34 cellular contexts compared by ENCODE assay signal in genomic region chr14:92884410-92884809, GRCh38. TPM values are rescaled to one million over a fixed set of nuclear protein-coding genes. Genes with fewer than 3 reads are reported as not detected.
"Had no signal": no experiment of that assay in that cellular context is flagged by ENCODE, and none has a peak within 500 bp of the region (broad histone marks: within the 10 kb centered on the region; RNA-seq: fewer than 3 reads in every experiment).

No MANE protein-coding gene starts in this region.

- H3K27ac Mint-ChIP-seq: activated B cell treated with CpG ODN at 0.5 μM for 24 hours; activated CD4-positive, alpha-beta memory T cell treated with anti-CD3 and anti-CD28 coated beads for 36 hours; activated CD4-positive, alpha-beta T cell treated with anti-CD3 and anti-CD28 coated beads, Interleukin-2, amount 10 ng/mL, durations not matched to agents 24 days and 14 days; activated CD8-positive, alpha-beta memory T cell treated with anti-CD3 and anti-CD28 coated beads, Interleukin-2, amount 10 ng/mL, durations not matched to agents 7 days and 5 days; activated CD8-positive, alpha-beta T cell treated with anti-CD3 and anti-CD28 coated beads, Interleukin-2, amount 10 ng/mL, durations not matched to agents 7 days and 5 days; activated naive CD4-positive, alpha-beta T cell treated with anti-CD3 and anti-CD28 coated beads for 36 hours; activated naive CD4-positive, alpha-beta T cell treated with anti-CD3 and anti-CD28 coated beads, Interleukin-2, amount 50 U/mL, for 24 hours; activated naive CD8-positive, alpha-beta T cell treated with anti-CD3 and anti-CD28 coated beads for 36 hours; activated naive CD8-positive, alpha-beta T cell treated with anti-CD3 and anti-CD28 coated beads, Interleukin-2, amount 50 U/mL, for 24 hours; activated T-helper 1 cell treated with anti-CD3 and anti-CD28 coated beads, Interleukin-12 subunit alpha, Interleukin-12 subunit beta, Interleukin-2, Interleukin-4 antibody, amounts not matched to agents 30 ng/mL and 10 ng/mL and 1 ng/mL, durations not matched to agents 14 hours and 24 hours and 36 hours; activated T-helper 2 cell treated with anti-CD3 and anti-CD28 coated beads, Interferon-gamma antibody, Interleukin-2, Interleukin-4, amounts not matched to agents 10 μg/mL and 5 μg/mL and 100 μg/mL, durations not matched to agents 14 hours and 24 hours and 36 hours; effector memory CD8-positive, alpha-beta T cell had no signal

- DNase-seq: activated B cell treated with CpG ODN at 0.5 μM for 24 hours; activated CD4-positive, alpha-beta memory T cell treated with anti-CD3 and anti-CD28 coated beads for 36 hours; activated CD4-positive, alpha-beta T cell treated with anti-CD3 and anti-CD28 coated beads, Interleukin-2, amount 10 ng/mL, durations not matched to agents 24 days and 14 days; activated CD8-positive, alpha-beta memory T cell treated with anti-CD3 and anti-CD28 coated beads, Interleukin-2, amount 10 ng/mL, durations not matched to agents 7 days and 5 days; activated CD8-positive, alpha-beta memory T cell treated with anti-CD3 and anti-CD28 coated beads, Interleukin-2, amount 50 U/mL, for 4 hours; activated CD8-positive, alpha-beta T cell treated with anti-CD3 and anti-CD28 coated beads, Interleukin-2, amount 10 ng/mL, durations not matched to agents 7 days and 5 days; activated effector memory CD4-positive, alpha-beta T cell treated with anti-CD3 and anti-CD28 coated beads, Interleukin-2, amount 50 U/mL, for 16 hours; activated naive CD4-positive, alpha-beta T cell treated with anti-CD3 and anti-CD28 coated beads for 36 hours; activated naive CD8-positive, alpha-beta T cell treated with anti-CD3 and anti-CD28 coated beads for 36 hours; activated naive CD8-positive, alpha-beta T cell treated with anti-CD3 and anti-CD28 coated beads, Interleukin-2, amount 50 U/mL, for 24 hours; activated T-cell treated with anti-CD3 and anti-CD28 coated beads, Interleukin-2, amount 50 U/mL, for 1 hour; activated T-cell treated with anti-CD3 and anti-CD28 coated beads, Interleukin-2, amount 50 U/mL, for 48 hours; adrenal gland; amygdala; aorta; body of pancreas; caudate nucleus; cortex of kidney; dermis blood vessel endothelial cell; effector CD4-positive, alpha-beta T cell; effector memory CD8-positive, alpha-beta T cell; erythroblast; foreskin keratinocyte; gastrocnemius medialis; glutamatergic neuron; heart left ventricle; T-helper 2 cell had no signal

- H3K9me3 Mint-ChIP-seq: activated B cell treated with CpG ODN at 0.5 μM for 24 hours; activated CD4-positive, alpha-beta memory T cell treated with anti-CD3 and anti-CD28 coated beads for 36 hours; activated naive CD4-positive, alpha-beta T cell treated with anti-CD3 and anti-CD28 coated beads for 36 hours; activated naive CD4-positive, alpha-beta T cell treated with anti-CD3 and anti-CD28 coated beads, Interleukin-2, amount 50 U/mL, for 24 hours; activated naive CD8-positive, alpha-beta T cell treated with anti-CD3 and anti-CD28 coated beads for 36 hours; activated naive CD8-positive, alpha-beta T cell treated with anti-CD3 and anti-CD28 coated beads, Interleukin-2, amount 50 U/mL, for 24 hours; activated T-helper 1 cell treated with anti-CD3 and anti-CD28 coated beads, Interleukin-12 subunit alpha, Interleukin-12 subunit beta, Interleukin-2, Interleukin-4 antibody, amounts not matched to agents 30 ng/mL and 10 ng/mL and 1 ng/mL, durations not matched to agents 14 hours and 24 hours and 36 hours; effector memory CD8-positive, alpha-beta T cell had no signal

- H3K36me3 Mint-ChIP-seq: activated CD4-positive, alpha-beta memory T cell treated with anti-CD3 and anti-CD28 coated beads for 36 hours; activated CD8-positive, alpha-beta memory T cell treated with anti-CD3 and anti-CD28 coated beads, Interleukin-2, amount 10 ng/mL, durations not matched to agents 7 days and 5 days; activated naive CD4-positive, alpha-beta T cell treated with anti-CD3 and anti-CD28 coated beads, Interleukin-2, amount 50 U/mL, for 24 hours; activated naive CD8-positive, alpha-beta T cell treated with anti-CD3 and anti-CD28 coated beads for 36 hours had no signal

- ATAC-seq: activated CD4-positive, CD25-positive, alpha-beta regulatory T cell treated with anti-CD3 and anti-CD28 coated beads, Interleukin-2, amount 50 U/mL, for 24 hours; activated CD8-positive, alpha-beta memory T cell treated with anti-CD3 and anti-CD28 coated beads, Interleukin-2, amount 10 ng/mL, durations not matched to agents 7 days and 5 days; activated CD8-positive, alpha-beta T cell treated with anti-CD3 and anti-CD28 coated beads, Interleukin-2, amount 10 ng/mL, durations not matched to agents 7 days and 5 days; activated naive CD8-positive, alpha-beta T cell treated with anti-CD3 and anti-CD28 coated beads, Interleukin-2, amount 50 U/mL, for 24 hours; body of pancreas; effector memory CD8-positive, alpha-beta T cell; foreskin keratinocyte; gastrocnemius medialis; heart left ventricle had no signal

- H3K4me1 Mint-ChIP-seq: activated B cell treated with CpG ODN at 0.5 μM for 24 hours; activated CD8-positive, alpha-beta memory T cell treated with anti-CD3 and anti-CD28 coated beads, Interleukin-2, amount 10 ng/mL, durations not matched to agents 7 days and 5 days; activated naive CD4-positive, alpha-beta T cell treated with anti-CD3 and anti-CD28 coated beads, Interleukin-2, amount 50 U/mL, for 24 hours; activated naive CD8-positive, alpha-beta T cell treated with anti-CD3 and anti-CD28 coated beads for 36 hours had no signal

- H3K4me3 Mint-ChIP-seq: activated B cell treated with CpG ODN at 0.5 μM for 24 hours; activated CD4-positive, alpha-beta memory T cell treated with anti-CD3 and anti-CD28 coated beads for 36 hours; activated CD4-positive, alpha-beta T cell treated with anti-CD3 and anti-CD28 coated beads, Interleukin-2, amount 10 ng/mL, durations not matched to agents 24 days and 14 days; activated CD8-positive, alpha-beta memory T cell treated with anti-CD3 and anti-CD28 coated beads, Interleukin-2, amount 10 ng/mL, durations not matched to agents 7 days and 5 days; activated CD8-positive, alpha-beta T cell treated with anti-CD3 and anti-CD28 coated beads, Interleukin-2, amount 10 ng/mL, durations not matched to agents 7 days and 5 days; activated naive CD4-positive, alpha-beta T cell treated with anti-CD3 and anti-CD28 coated beads for 36 hours; activated naive CD4-positive, alpha-beta T cell treated with anti-CD3 and anti-CD28 coated beads, Interleukin-2, amount 50 U/mL, for 24 hours; activated naive CD8-positive, alpha-beta T cell treated with anti-CD3 and anti-CD28 coated beads for 36 hours; activated naive CD8-positive, alpha-beta T cell treated with anti-CD3 and anti-CD28 coated beads, Interleukin-2, amount 50 U/mL, for 24 hours; activated T-helper 1 cell treated with anti-CD3 and anti-CD28 coated beads, Interleukin-12 subunit alpha, Interleukin-12 subunit beta, Interleukin-2, Interleukin-4 antibody, amounts not matched to agents 30 ng/mL and 10 ng/mL and 1 ng/mL, durations not matched to agents 14 hours and 24 hours and 36 hours; effector memory CD8-positive, alpha-beta T cell had no signal

RNA-seq across cellular contexts. Expression of gene CHGA, which starts 38.5 kb away (rescaled TPM):
- total RNA-seq: activated B cell treated with CpG ODN at 0.5 μM for 24 hours; activated CD4-positive, alpha-beta memory T cell treated with anti-CD3 and anti-CD28 coated beads for 36 hours; activated CD4-positive, alpha-beta T cell treated with anti-CD3 and anti-CD28 coated beads, Interleukin-2, amount 10 ng/mL, durations not matched to agents 24 days and 14 days; activated CD8-positive, alpha-beta memory T cell treated with anti-CD3 and anti-CD28 coated beads for 36 hours; activated CD8-positive, alpha-beta memory T cell treated with anti-CD3 and anti-CD28 coated beads, Interleukin-2, amount 10 ng/mL, durations not matched to agents 7 days and 5 days; activated CD8-positive, alpha-beta T cell treated with anti-CD3 and anti-CD28 coated beads, Interleukin-2, amount 10 ng/mL, durations not matched to agents 7 days and 5 days; activated naive CD4-positive, alpha-beta T cell treated with anti-CD3 and anti-CD28 coated beads for 36 hours; activated naive CD8-positive, alpha-beta T cell treated with anti-CD3 and anti-CD28 coated beads for 36 hours; activated T-helper 1 cell treated with anti-CD3 and anti-CD28 coated beads, Interleukin-12 subunit alpha, Interleukin-12 subunit beta, Interleukin-2, Interleukin-4 antibody, amounts not matched to agents 30 ng/mL and 10 ng/mL and 1 ng/mL, durations not matched to agents 14 hours and 24 hours and 36 hours; activated T-helper 2 cell treated with anti-CD3 and anti-CD28 coated beads, Interferon-gamma antibody, Interleukin-2, Interleukin-4, amounts not matched to agents 10 μg/mL and 5 μg/mL and 100 μg/mL, durations not matched to agents 14 hours and 24 hours and 36 hours; aorta; chondrocyte; foreskin keratinocyte; heart left ventricle; T-helper 1 cell treated with Interleukin-12 subunit alpha and Interleukin-12 subunit beta and Interleukin-4 antibody, amounts not matched to agents 30 ng/mL and 1 ng/mL, for 36 hours had no signal
